Comparison of ENCODE assay signal across 9 cellular contexts in the genomic region with DNA sequence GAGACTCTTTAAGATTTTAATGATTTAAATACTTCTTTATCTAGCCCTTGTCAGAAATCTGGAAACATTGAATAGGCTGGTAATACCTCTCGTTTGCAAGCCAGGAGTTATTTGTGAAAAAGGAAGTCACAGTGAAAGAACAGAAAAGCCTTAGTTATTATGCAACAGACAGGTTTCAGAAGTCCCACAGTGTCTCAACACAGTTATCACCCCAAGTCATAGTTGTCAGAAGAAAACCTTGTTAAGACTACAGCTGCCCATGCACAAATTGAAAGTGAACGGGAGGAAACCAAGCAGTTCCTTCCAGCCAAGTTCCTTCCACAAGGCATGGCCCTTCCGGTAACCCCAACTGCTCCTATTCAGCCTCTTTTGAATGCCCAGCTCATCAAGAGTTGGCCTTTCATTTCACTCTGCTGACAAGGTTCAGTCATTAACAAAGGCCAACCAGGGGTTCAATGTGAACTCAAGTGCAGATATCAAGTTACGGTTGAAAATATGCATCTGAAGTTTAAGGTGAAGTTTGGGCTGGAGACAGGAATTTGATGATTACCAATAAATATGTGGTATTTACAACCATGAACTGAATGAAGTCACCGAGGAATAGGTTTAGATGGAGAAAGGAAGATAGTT. TPM values are rescaled to one million over a fixed set of nuclear protein-coding genes. Genes with fewer than 3 reads are reported as not detected.
DNase-seq lines count a peak whose midpoint lies in the region; ATAC-seq and TF ChIP-seq lines count a peak whose summit lies in the region.
"Had no signal": no experiment of that assay in that cellular context is flagged by ENCODE, and none has a peak within 500 bp of the region (broad histone marks: within the 10 kb centered on the region; RNA-seq: fewer than 3 reads in every experiment).

No MANE protein-coding gene starts in this region.

- H3K27me3 Mint-ChIP-seq in T-helper 17 cell, result no peaks in the 10 kb centered on the region
- no peaks in the 10 kb centered on the region for H3K27me3 Mint-ChIP-seq in activated CD8-positive, alpha-beta T cell treated with anti-CD3 and anti-CD28 coated beads for 36 hours

- ATAC-seq in GM19463 (IDR thresholded peaks at IDR 0.05; ENCODE audit: unreplicated experiment) (peak; percentile 92), HG03108 (IDR thresholded peaks at IDR 0.05; ENCODE audit: unreplicated experiment) (peak; percentile 97), T-helper 17 cell (peak; percentile 28)
- ATAC-seq in activated CD8-positive, alpha-beta T cell treated with anti-CD3 and anti-CD28 coated beads for 36 hours, result no peak

- POLR2A ChIA-PET in activated CD8-positive, alpha-beta T cell treated with anti-CD3 and anti-CD28 coated beads for 36 hours (lab: Charles Lee), result interaction anchor here (2.1 kb wide), 1 partner anchor 26 kb away, joined by 10 read pairs; the partner anchor contains the start of gene TIFA

- no peak for DNase-seq in T-helper 17 cell
- DNase-seq in 8988T, result no peak
- DNase-seq in activated CD8-positive, alpha-beta T cell treated with anti-CD3 and anti-CD28 coated beads for 36 hours, result no peak
- no peak for DNase-seq in kidney tubule cell (ENCODE audit: low spot score)
- DNase-seq in NCI-H510A treated with DMSO at 0.1 percent for 48 hours (lab: John Stamatoyannopoulos, UW), result no peak
- DNase-seq: DMS79 had no signal

- H3K9me3 ChIP-seq in T-helper 17 cell (ENCODE audit: control insufficient read depth, low read length, poor library complexity, severe bottlenecking), result no peaks in the 10 kb centered on the region

- CTCF ChIA-PET in activated CD8-positive, alpha-beta T cell treated with anti-CD3 and anti-CD28 coated beads for 36 hours (lab: Charles Lee), result no interaction called here

- peak overlapping the region; percentile 15 for H3K4me3 Mint-ChIP-seq in T-helper 17 cell
- no peak overlapping the region for H3K4me3 Mint-ChIP-seq in activated CD8-positive, alpha-beta T cell treated with anti-CD3 and anti-CD28 coated beads for 36 hours

- peaks cover 14% of the 10 kb centered on the region for H3K4me1 Mint-ChIP-seq in T-helper 17 cell
- H3K4me1 Mint-ChIP-seq in activated CD8-positive, alpha-beta T cell treated with anti-CD3 and anti-CD28 coated beads for 36 hours (ENCODE audit: low read depth), result peaks cover 20% of the 10 kb centered on the region

- no peaks in the 10 kb centered on the region for H3K9me3 Mint-ChIP-seq in activated CD8-positive, alpha-beta T cell treated with anti-CD3 and anti-CD28 coated beads for 36 hours

- peak overlapping the region; percentile 21 for H3K4me3 ChIP-seq in GM12875 (ENCODE audit: low read depth, low read length)

- intact Hi-C loops in activated CD8-positive, alpha-beta T cell treated with anti-CD3 and anti-CD28 coated beads for 36 hours (cut with micrococcal nuclease), result no loop called here

- H3K36me3 Mint-ChIP-seq in T-helper 17 cell (ENCODE audit: low read depth), result peaks cover 8% of the 10 kb centered on the region
- H3K36me3 Mint-ChIP-seq in activated CD8-positive, alpha-beta T cell treated with anti-CD3 and anti-CD28 coated beads for 36 hours (ENCODE audit: low read depth), result peaks cover 5% of the 10 kb centered on the region

- TF ChIP-seq CTCF in GM12875 (IDR thresholded peaks at IDR 0.05; ENCODE audit: borderline replicate concordance, insufficient read depth, low read depth, low read length), result no peak
- TF ChIP-seq CTCF in activated CD8-positive, alpha-beta T cell treated with anti-CD3 and anti-CD28 coated beads for 36 hours (IDR thresholded peaks at IDR 0.05), result no peak

- peak overlapping the region; percentile 29 for H3K27ac Mint-ChIP-seq in T-helper 17 cell
- H3K27ac Mint-ChIP-seq in activated CD8-positive, alpha-beta T cell treated with anti-CD3 and anti-CD28 coated beads for 36 hours, result no peak overlapping the region

RNA-seq across cellular contexts. Expression of gene ALPK1, which starts 15.6 kb away (rescaled TPM):
- total RNA-seq in T-helper 17 cell, result 10 to 100 TPM in 1 of 2 donors, 1 to 10 TPM in 1; 7.1 to 18.2 TPM
- 10 to 100 TPM; 13.4 to 13.7 TPM for total RNA-seq in activated CD8-positive, alpha-beta T cell treated with anti-CD3 and anti-CD28 coated beads for 36 hours

RNA-seq across cellular contexts. Expression of gene TIFA, which starts 27.0 kb away (rescaled TPM):
- total RNA-seq in T-helper 17 cell, result 10 to 100 TPM; 38.4 to 98.7 TPM
- total RNA-seq in activated CD8-positive, alpha-beta T cell treated with anti-CD3 and anti-CD28 coated beads for 36 hours, result 10 to 100 TPM; 37.9 to 39.1 TPM
